8 cellular contexts compared by ENCODE assay signal in the genomic region with DNA sequence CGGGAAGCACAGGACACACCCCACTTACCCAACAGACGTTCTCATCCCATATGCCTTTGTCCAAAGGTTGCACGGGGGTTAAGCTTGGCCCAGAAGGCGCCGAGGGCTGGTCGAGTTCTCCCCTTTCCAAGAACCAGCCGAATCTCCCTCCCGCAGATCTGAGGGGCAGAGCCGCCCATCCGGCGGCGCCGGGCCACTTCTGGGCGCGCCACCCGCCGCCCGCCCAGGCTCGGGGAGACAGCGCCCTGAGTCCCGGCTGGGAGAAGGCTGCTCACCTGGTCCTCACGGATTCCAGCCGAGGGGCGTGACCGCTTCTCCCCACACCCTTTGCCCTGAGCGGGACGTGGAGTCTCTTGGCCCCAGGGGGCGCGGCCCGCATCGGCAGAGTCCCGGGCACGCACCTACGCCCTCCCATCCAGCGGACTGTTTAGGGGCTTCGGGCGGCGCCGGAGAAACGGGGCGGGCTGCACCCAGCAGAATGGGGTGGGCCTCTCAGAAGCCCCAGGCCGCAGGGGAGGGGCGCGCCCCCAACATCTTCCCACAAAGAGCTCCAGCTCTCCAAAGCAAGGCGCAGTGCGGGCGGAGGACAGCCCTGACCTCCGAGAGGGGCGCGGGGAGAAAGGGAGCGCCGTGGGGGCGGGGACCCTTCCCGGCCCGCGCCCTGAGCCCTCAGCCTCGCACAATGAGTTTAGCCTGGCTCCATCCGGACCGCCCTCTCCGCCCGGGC. TPM values are rescaled to one million over a fixed set of nuclear protein-coding genes. Genes with fewer than 3 reads are reported as not detected.
DNase-seq lines count a peak whose midpoint lies in the region; ATAC-seq and TF ChIP-seq lines count a peak whose summit lies in the region.

No MANE protein-coding gene starts in this region.

- peak overlapping the region; percentile 31 to 57 for H3K4me3 ChIP-seq in CD4-positive, alpha-beta memory T cell (ENCODE audit: low read length in 2 of 2)
- peak overlapping the region; percentile 69 to 87 (median 75) for H3K4me3 ChIP-seq in fibroblast of lung (replicated peaks in 1 of 4; ENCODE audit: control extremely low read depth in 1 of 4, insufficient read depth in 1 of 4, low read depth in 3 of 4, low read length in 4 of 4)
- H3K4me3 ChIP-seq in neuronal stem cell (ENCODE audit: low read length in 2 of 2), result peak overlapping the region; percentile 59 to 88

- intact Hi-C loops in CD4-positive, alpha-beta memory T cell (cut with micrococcal nuclease), result loop anchor here (5.0 kb wide), 1 partner anchor 91 kb away; the partner anchor contains the start of gene SFT2D2
- intact Hi-C loops in activated B cell treated with CpG ODN at 0.5 μM for 24 hours (cut with micrococcal nuclease), result loop anchor here (2.0 kb wide), 1 partner anchor 199 kb away; the partner anchor contains the start of genes DCAF6 and MPC2

- peaks cover 16% of the 10 kb centered on the region for H3K27me3 ChIP-seq in CD4-positive, alpha-beta memory T cell (ENCODE audit: insufficient read depth, low read length)
- H3K27me3 ChIP-seq in fibroblast of lung (ENCODE audit: control insufficient read depth, insufficient read depth, low read length) (no peaks in the 10 kb centered on the region), neuronal stem cell (ENCODE audit: control insufficient read depth in 3 of 3, insufficient read depth in 3 of 3, low read depth in 1 of 3, low read length in 3 of 3) (no peaks in the 10 kb centered on the region)

- H2BK12ac ChIP-seq in neuronal stem cell (ENCODE audit: low read length), result no peak overlapping the region

- H2BK5ac ChIP-seq in neuronal stem cell (ENCODE audit: low read length), result peak overlapping the region; percentile 43

- POLR2A ChIA-PET in CD4-positive, alpha-beta memory T cell (lab: Charles Lee; ENCODE audit: partially characterized antibody), result no interaction called here
- POLR2A ChIA-PET in activated B cell treated with CpG ODN at 0.5 μM for 24 hours (lab: Charles Lee), result interaction anchor here (1.4 kb wide), 1 partner anchor 44 kb away, joined by 3 read pairs; no protein-coding TSS in a partner anchor
- POLR2A ChIA-PET in GM10248 (lab: Yijun Ruan, JAX), result no interaction called here

- H3K9ac ChIP-seq in fibroblast of lung (ENCODE audit: insufficient read depth, low read length) (peak overlapping the region; percentile 75), neuronal stem cell (ENCODE audit: low read depth, low read length, poor library complexity) (peak overlapping the region; percentile 94)

- no peaks in the 10 kb centered on the region for H3K9me3 Mint-ChIP-seq in CD4-positive, alpha-beta memory T cell
- H3K9me3 Mint-ChIP-seq in activated B cell treated with CpG ODN at 0.5 μM for 24 hours, result no peaks in the 10 kb centered on the region

- H3K9me3 ChIP-seq in CD4-positive, alpha-beta memory T cell (ENCODE audit: control insufficient read depth in 1 of 2, low read length in 2 of 2), result no peaks in the 10 kb centered on the region
- H3K9me3 ChIP-seq in fibroblast of lung (ENCODE audit: control insufficient read depth, insufficient read depth, low read depth, low read length) (no peaks in the 10 kb centered on the region), neuronal stem cell (replicated peaks in 1 of 2; ENCODE audit: control insufficient read depth in 2 of 2, insufficient read depth in 1 of 2, low read depth in 1 of 2, low read length in 2 of 2) (no peaks in the 10 kb centered on the region)

- no CpG with 5 or more reads among the region's 61 CpGs for WGBS in neuronal stem cell (ENCODE audit: extremely low coverage in 2 of 2, insufficient read length in 2 of 2, insufficient replicate concordance in 1 of 2), 2 donors

- no peak overlapping the region for H4K91ac ChIP-seq in neuronal stem cell (ENCODE audit: low read depth, low read length, poor library complexity)

- peak; percentile 9 to 31 (median 13) for DNase-seq in CD4-positive, alpha-beta memory T cell
- DNase-seq in activated B cell treated with CpG ODN at 0.5 μM for 24 hours, result peak; percentile 24
- DNase-seq in fibroblast of lung (ENCODE audit: low read depth in 2 of 2), result peak; percentile 11 to 40
- DNase-seq in neuronal stem cell (ENCODE audit: low spot score), result no peak
- DNase-seq in GM10248 (ENCODE audit: extremely low spot score), result no peak

- ATAC-seq in HG03175 (IDR thresholded peaks at IDR 0.05; ENCODE audit: unreplicated experiment), result peak; percentile 28
- peak; percentile 54 for ATAC-seq in activated B cell treated with CpG ODN at 0.5 μM for 24 hours (ENCODE audit: low read depth)
- no peak for ATAC-seq in HG03135 (IDR thresholded peaks at IDR 0.05; ENCODE audit: unreplicated experiment)
- no peak for ATAC-seq in GM18873 (IDR thresholded peaks at IDR 0.05; ENCODE audit: low FRiP score, unreplicated experiment)

- H3K4me3 Mint-ChIP-seq in CD4-positive, alpha-beta memory T cell, result peak overlapping the region; percentile 83 to 92 (median 88)
- H3K4me3 Mint-ChIP-seq in activated B cell treated with CpG ODN at 0.5 μM for 24 hours, result peak overlapping the region; percentile 82

- H3K36me3 Mint-ChIP-seq in CD4-positive, alpha-beta memory T cell, result peaks cover 3 to 4% of the 10 kb centered on the region in 2 donors
- peaks cover 5% of the 10 kb centered on the region for H3K36me3 Mint-ChIP-seq in activated B cell treated with CpG ODN at 0.5 μM for 24 hours (ENCODE audit: low read depth)

- peaks cover 15% of the 10 kb centered on the region for H3K4me1 ChIP-seq in CD4-positive, alpha-beta memory T cell (ENCODE audit: insufficient read depth, low read length)
- H3K4me1 ChIP-seq in fibroblast of lung (ENCODE audit: control insufficient read depth, extremely low read depth, insufficient read depth, low read length), result peaks cover 9% of the 10 kb centered on the region
- H3K4me1 ChIP-seq in neuronal stem cell (ENCODE audit: control insufficient read depth in 2 of 2, insufficient read depth in 1 of 2, low read depth in 1 of 2, low read length in 2 of 2), result peaks cover 7 to 20% of the 10 kb centered on the region in 2 donors

- H3K4ac ChIP-seq in neuronal stem cell (ENCODE audit: low read length), result no peak overlapping the region

- H3K27me3 Mint-ChIP-seq in CD4-positive, alpha-beta memory T cell, result peaks cover 29 to 33% of the 10 kb centered on the region in 2 donors
- peaks cover 37% of the 10 kb centered on the region for H3K27me3 Mint-ChIP-seq in activated B cell treated with CpG ODN at 0.5 μM for 24 hours

- H3K27ac ChIP-seq in CD4-positive, alpha-beta memory T cell (ENCODE audit: low read depth, low read length), result no peak overlapping the region
- H3K27ac ChIP-seq in fibroblast of lung (ENCODE audit: insufficient read depth, low read length) (peak overlapping the region; percentile 44), neuronal stem cell (replicated peaks; ENCODE audit: low read length) (peak overlapping the region; percentile 72)

- no peak for TF ChIP-seq CTCF in activated B cell treated with CpG ODN at 0.5 μM for 24 hours (IDR thresholded peaks at IDR 0.05)
- no peak for TF ChIP-seq CTCF in fibroblast of lung (conservative IDR thresholded peaks at IDR 0.05 in 1 of 2, IDR thresholded peaks at IDR 0.05 in 1 of 2; ENCODE audit: low read depth in 1 of 2, low read length in 2 of 2)
- no peak for TF ChIP-seq CTCF in GM10248 (IDR thresholded peaks at IDR 0.05; ENCODE audit: control extremely low read depth, extremely low read depth, low read depth, missing control alignments)

- peak overlapping the region; percentile 54 for H2BK15ac ChIP-seq in neuronal stem cell (ENCODE audit: low read length)

- CTCF ChIA-PET in CD4-positive, alpha-beta memory T cell (lab: Charles Lee; ENCODE audit: partially characterized antibody), result interaction anchor here (1.1 to 2.4 kb wide), 2 partner anchors 9 to 11 kb away, joined by 4 to 12 read pairs; no protein-coding TSS in a partner anchor
- CTCF ChIA-PET in activated B cell treated with CpG ODN at 0.5 μM for 24 hours (lab: Charles Lee), result interaction anchor here (1.3 kb wide), 1 partner anchor 9 kb away, joined by 5 read pairs; no protein-coding TSS in a partner anchor
- CTCF ChIA-PET in GM10248 (lab: Yijun Ruan, JAX), result interaction anchor here (1.3 to 3.0 kb wide), 7 partner anchors 9 to 207 kb away, joined by 3 to 15 read pairs (median 5); no protein-coding TSS in a partner anchor

- peak overlapping the region; percentile 69 for H2BK120ac ChIP-seq in neuronal stem cell (ENCODE audit: low read depth, low read length)

- no peaks in the 10 kb centered on the region for H3K79me2 ChIP-seq in fibroblast of lung (ENCODE audit: control insufficient read depth, insufficient read depth, low read length)

- peaks cover 12 to 30% (median 15%) of the 10 kb centered on the region in 4 donors for H3K4me1 Mint-ChIP-seq in CD4-positive, alpha-beta memory T cell
- peaks cover 18% of the 10 kb centered on the region for H3K4me1 Mint-ChIP-seq in activated B cell treated with CpG ODN at 0.5 μM for 24 hours

- H3K14ac ChIP-seq in neuronal stem cell (ENCODE audit: low read length), result peak overlapping the region; percentile 92

- peak overlapping the region; percentile 3 for H4K8ac ChIP-seq in neuronal stem cell (ENCODE audit: low read depth, low read length)

- H2AK5ac ChIP-seq in neuronal stem cell (ENCODE audit: low read depth, low read length), result peak overlapping the region; percentile 83

- no peaks in the 10 kb centered on the region for H3K36me3 ChIP-seq in CD4-positive, alpha-beta memory T cell (ENCODE audit: insufficient read depth, low read length)
- no peaks in the 10 kb centered on the region for H3K36me3 ChIP-seq in fibroblast of lung (ENCODE audit: control insufficient read depth, insufficient read depth, low read length)
- peaks cover under 1 to 17% of the 10 kb centered on the region in 2 donors for H3K36me3 ChIP-seq in neuronal stem cell (replicated peaks in 1 of 2; ENCODE audit: control insufficient read depth in 2 of 2, insufficient read depth in 2 of 2, low read length in 2 of 2)

- H3K79me1 ChIP-seq in neuronal stem cell (ENCODE audit: low read depth, low read length), result peaks cover 2% of the 10 kb centered on the region

- H3K23ac ChIP-seq in neuronal stem cell (ENCODE audit: low read depth, low read length, poor library complexity), result peak overlapping the region; percentile 86

- peak overlapping the region; percentile 98 for H3K18ac ChIP-seq in neuronal stem cell (ENCODE audit: low read length)

- no peaks in the 10 kb centered on the region for H4K20me1 ChIP-seq in fibroblast of lung (ENCODE audit: control insufficient read depth, extremely low read depth, insufficient read depth, low read length)

- H3K27ac Mint-ChIP-seq in CD4-positive, alpha-beta memory T cell, result peak overlapping the region in 4 of 7 donors; percentile 27 to 82 (median 60)
- H3K27ac Mint-ChIP-seq in activated B cell treated with CpG ODN at 0.5 μM for 24 hours, result no peak overlapping the region

- peak overlapping the region; percentile 81 for H2AFZ ChIP-seq in fibroblast of lung (ENCODE audit: low read length)
- peak overlapping the region; percentile 95 for H2AFZ ChIP-seq in neuronal stem cell (ENCODE audit: low read length)

- peak overlapping the region; percentile 93 for H3K4me2 ChIP-seq in fibroblast of lung (ENCODE audit: extremely low read depth, insufficient read depth, low read length)
- peak overlapping the region; percentile 74 for H3K4me2 ChIP-seq in neuronal stem cell (ENCODE audit: insufficient read depth, low read length, poor library complexity, severe bottlenecking)

RNA-seq across cellular contexts. Expression of gene GPR161, which starts 0.6 kb away (rescaled TPM):
- under 1 TPM in 1 of 2 experiments, not detected in 1; 0.12 TPM for total RNA-seq in CD4-positive, alpha-beta memory T cell
- under 1 TPM; 0.09 to 0.10 TPM for polyA plus RNA-seq in CD4-positive, alpha-beta memory T cell
- total RNA-seq in activated B cell treated with CpG ODN at 0.5 μM for 24 hours (0.04 and 0.32 TPM in 2 replicates), fibroblast of lung (14.9 and 18.7 TPM in 2 replicates)
- polyA plus RNA-seq in fibroblast of lung, result 10.2 and 12.5 TPM in 2 replicates
- polyA plus RNA-seq in fibroblast of lung (2012), result 11.5 and 11.8 TPM in 2 replicates
- 150 and 154 TPM in 2 replicates for polyA minus RNA-seq in fibroblast of lung (ENCODE audit: low replicate concordance)
- polyA plus RNA-seq in neuronal stem cell (2013, experiment 1 of 2), result 19.6 TPM
- polyA plus RNA-seq in neuronal stem cell (2013, experiment 2 of 2), result 19.7 TPM

RNA-seq across cellular contexts. Expression of gene TIPRL, which starts 42.6 kb away (rescaled TPM):
- total RNA-seq in CD4-positive, alpha-beta memory T cell, result 10 to 100 TPM; 23.8 to 28.3 TPM
- 10 to 100 TPM; 36.3 to 37.8 TPM for polyA plus RNA-seq in CD4-positive, alpha-beta memory T cell
- total RNA-seq in activated B cell treated with CpG ODN at 0.5 μM for 24 hours (25.5 and 29.8 TPM in 2 replicates), fibroblast of lung (29.0 and 34.7 TPM in 2 replicates)
- polyA plus RNA-seq in fibroblast of lung, result 40.9 and 42.9 TPM in 2 replicates
- 27.8 and 32.4 TPM in 2 replicates for polyA plus RNA-seq in fibroblast of lung (2012)
- 2.9 and 5.1 TPM in 2 replicates for polyA minus RNA-seq in fibroblast of lung (ENCODE audit: low replicate concordance)
- polyA plus RNA-seq in neuronal stem cell (2013, experiment 1 of 2), result 28.7 TPM
- 29.4 TPM for polyA plus RNA-seq in neuronal stem cell (2013, experiment 2 of 2)

Comparison
In these comparisons a context has a peak if more than half of its experiments do, and no peak if none do; other contexts are left out.
1. DNase-seq: peak in CD4-positive, alpha-beta memory T cell (5 of 5), activated B cell treated with CpG ODN at 0.5 μM for 24 hours (single experiment) and fibroblast of lung (2 of 2); none in neuronal stem cell (single experiment) and GM10248 (single experiment).
2. ATAC-seq: peak in HG03175 (single experiment) and activated B cell treated with CpG ODN at 0.5 μM for 24 hours (single experiment); none in HG03135 (single experiment) and GM18873 (single experiment).
3. RNA of gene GPR161, which starts 0.6 kb away (total RNA-seq): 14.9 to 18.7 TPM in fibroblast of lung; 0.12 TPM in CD4-positive, alpha-beta memory T cell and 0.04 to 0.32 TPM in activated B cell treated with CpG ODN at 0.5 μM for 24 hours; every median in the first group is over 10 times any median in the second.
4. Peak in every context shown above with its lines, with median percentiles within 50 percentile points of each other: H3K4me3 ChIP-seq.